Comparison of ENCODE assay signal across 10 cellular contexts in genomic region chr7:42883950-42884349, GRCh38. TPM values are rescaled to one million over a fixed set of nuclear protein-coding genes. Genes with fewer than 3 reads are reported as not detected.
A peak's percentile ranks its signal among the peaks of the same experiment; 100 is the strongest.
DNase-seq lines count a peak whose midpoint lies in the region; ATAC-seq and TF ChIP-seq lines count a peak whose summit lies in the region.
"Had no signal": no experiment of that assay in that cellular context is flagged by ENCODE, and none has a peak within 500 bp of the region (broad histone marks: within the 10 kb centered on the region; RNA-seq: fewer than 3 reads in every experiment).

No MANE protein-coding gene starts in this region.

- POLR2A ChIA-PET in T-cell (lab: Charles Lee): no interaction called here
- POLR2A ChIA-PET in CD4-positive, alpha-beta T cell (lab: Charles Lee): no interaction called here

- H3K27ac Mint-ChIP-seq in glutamatergic neuron (ENCODE audit: unreplicated experiment) (no peak overlapping the region), T-cell (no peak overlapping the region)
- no peak overlapping the region for H3K27ac Mint-ChIP-seq in activated CD8-positive, alpha-beta memory T cell treated with anti-CD3 and anti-CD28 coated beads, Interleukin-2, amount 10 ng/mL, durations not matched to agents 7 days and 5 days
- H3K27ac Mint-ChIP-seq in CD4-positive, alpha-beta T cell: no peak overlapping the region

- H3K27me3 Mint-ChIP-seq in glutamatergic neuron (ENCODE audit: unreplicated experiment) (no peaks in the 10 kb centered on the region), T-cell (peaks cover 0 to 12% of the 10 kb centered on the region in 2 donors)
- peaks cover 27% of the 10 kb centered on the region for H3K27me3 Mint-ChIP-seq in activated CD8-positive, alpha-beta memory T cell treated with anti-CD3 and anti-CD28 coated beads, Interleukin-2, amount 10 ng/mL, durations not matched to agents 7 days and 5 days
- H3K27me3 Mint-ChIP-seq in CD4-positive, alpha-beta T cell: peaks cover 3% of the 10 kb centered on the region

- H3K27me3 ChIP-seq in CD4-positive, alpha-beta T cell (ENCODE audit: control insufficient read depth, insufficient read depth, low read length): no peaks in the 10 kb centered on the region

- CTCF ChIA-PET in T-cell (lab: Charles Lee): no interaction called here
- CTCF ChIA-PET in activated CD8-positive, alpha-beta memory T cell treated with anti-CD3 and anti-CD28 coated beads, Interleukin-2, amount 10 ng/mL, durations not matched to agents 7 days and 5 days (lab: Charles Lee): no interaction called here
- CTCF ChIA-PET in CD4-positive, alpha-beta T cell (lab: Charles Lee): no interaction called here

- no peaks in the 10 kb centered on the region for H3K36me3 Mint-ChIP-seq in glutamatergic neuron (ENCODE audit: unreplicated experiment)
- H3K36me3 Mint-ChIP-seq in T-cell: no peaks in the 10 kb centered on the region
- H3K36me3 Mint-ChIP-seq in activated CD8-positive, alpha-beta memory T cell treated with anti-CD3 and anti-CD28 coated beads, Interleukin-2, amount 10 ng/mL, durations not matched to agents 7 days and 5 days: no peaks in the 10 kb centered on the region
- no peaks in the 10 kb centered on the region for H3K36me3 Mint-ChIP-seq in CD4-positive, alpha-beta T cell (ENCODE audit: low read depth)

- peak; percentile 8 for DNase-seq in Ammon's horn (ENCODE audit: low spot score)
- peak; percentile 22 for DNase-seq in NCI-H2029 treated with DMSO at 0.1 percent for 48 hours (lab: John Stamatoyannopoulos, UW)
- peak; percentile 28 for DNase-seq in glutamatergic neuron
- DNase-seq in T-cell: no peak
- DNase-seq in activated CD8-positive, alpha-beta memory T cell treated with anti-CD3 and anti-CD28 coated beads, Interleukin-2, amount 10 ng/mL, durations not matched to agents 7 days and 5 days: no peak
- no peak for DNase-seq in CD4-positive, alpha-beta T cell
- DNase-seq: NCI-H1694 treated with DMSO at 0.1 percent for 48 hours, WERI-Rb-1 had no signal

- intact Hi-C loops in CD4-positive, alpha-beta T cell (cut with DNase I, micrococcal nuclease): loop anchor here in 1 of 2 experiments (10.0 kb wide), 1 partner anchor 939 kb away; no protein-coding TSS in a partner anchor

- H3K9me3 Mint-ChIP-seq in glutamatergic neuron (ENCODE audit: unreplicated experiment) (peaks cover 1% of the 10 kb centered on the region), T-cell (no peaks in the 10 kb centered on the region)
- no peaks in the 10 kb centered on the region for H3K9me3 Mint-ChIP-seq in activated CD8-positive, alpha-beta memory T cell treated with anti-CD3 and anti-CD28 coated beads, Interleukin-2, amount 10 ng/mL, durations not matched to agents 7 days and 5 days (ENCODE audit: low read depth)
- H3K9me3 Mint-ChIP-seq in CD4-positive, alpha-beta T cell: no peaks in the 10 kb centered on the region

- TF ChIP-seq CTCF in glutamatergic neuron (IDR thresholded peaks at IDR 0.05; ENCODE audit: partially characterized antibody, unreplicated experiment): no peak
- TF ChIP-seq CTCF in CD4-positive, alpha-beta T cell (IDR thresholded peaks at IDR 0.05): no peak

- H3K4me1 Mint-ChIP-seq in glutamatergic neuron (ENCODE audit: low read depth, unreplicated experiment) (peaks cover 8% of the 10 kb centered on the region), T-cell (peaks cover 15 to 23% (median 17%) of the 10 kb centered on the region in 3 donors)
- peaks cover 13% of the 10 kb centered on the region for H3K4me1 Mint-ChIP-seq in activated CD8-positive, alpha-beta memory T cell treated with anti-CD3 and anti-CD28 coated beads, Interleukin-2, amount 10 ng/mL, durations not matched to agents 7 days and 5 days
- peaks cover 23% of the 10 kb centered on the region for H3K4me1 Mint-ChIP-seq in CD4-positive, alpha-beta T cell (ENCODE audit: low read depth)

- no peak overlapping the region for H3K27ac ChIP-seq in CD4-positive, alpha-beta T cell (ENCODE audit: low read depth, low read length)
- H3K27ac ChIP-seq: WERI-Rb-1 had no signal

- H3K4me3 Mint-ChIP-seq in glutamatergic neuron (ENCODE audit: unreplicated experiment) (no peak overlapping the region), T-cell (no peak overlapping the region)
- no peak overlapping the region for H3K4me3 Mint-ChIP-seq in activated CD8-positive, alpha-beta memory T cell treated with anti-CD3 and anti-CD28 coated beads, Interleukin-2, amount 10 ng/mL, durations not matched to agents 7 days and 5 days
- H3K4me3 Mint-ChIP-seq in CD4-positive, alpha-beta T cell: no peak overlapping the region

- peak; percentile 53 for ATAC-seq in GM19468 (IDR thresholded peaks at IDR 0.05; ENCODE audit: extremely low read depth, unreplicated experiment)
- no peak for ATAC-seq in GM21619 (IDR thresholded peaks at IDR 0.05; ENCODE audit: unreplicated experiment)
- no peak for ATAC-seq in T-cell (replicated peaks in 1 of 4)
- no peak for ATAC-seq in activated CD8-positive, alpha-beta memory T cell treated with anti-CD3 and anti-CD28 coated beads, Interleukin-2, amount 10 ng/mL, durations not matched to agents 7 days and 5 days
- no peak for ATAC-seq in CD4-positive, alpha-beta T cell (ENCODE audit: poor library complexity)

- no peaks in the 10 kb centered on the region for H3K9me3 ChIP-seq in CD4-positive, alpha-beta T cell (ENCODE audit: control insufficient read depth, low read length)

RNA-seq across cellular contexts. Expression of gene C7orf25, which starts 27.9 kb away (rescaled TPM):
- total RNA-seq in glutamatergic neuron (ENCODE audit: unreplicated experiment) (3.6 TPM), T-cell (1 to 10 TPM; 3.3 to 8.4 (median 5.2) TPM)
- 1 to 10 TPM; 5.9 to 6.8 TPM for total RNA-seq in activated CD8-positive, alpha-beta memory T cell treated with anti-CD3 and anti-CD28 coated beads, Interleukin-2, amount 10 ng/mL, durations not matched to agents 7 days and 5 days
- 1 to 10 TPM; 2.1 to 3.7 TPM for total RNA-seq in CD4-positive, alpha-beta T cell

RNA-seq across cellular contexts. Expression of gene PSMA2, which starts 48.0 kb away (rescaled TPM):
- total RNA-seq in glutamatergic neuron (ENCODE audit: unreplicated experiment) (78.4 TPM), T-cell (10 to 100 TPM; 37.0 to 50.5 (median 43.7) TPM)
- total RNA-seq in activated CD8-positive, alpha-beta memory T cell treated with anti-CD3 and anti-CD28 coated beads, Interleukin-2, amount 10 ng/mL, durations not matched to agents 7 days and 5 days: 100 to 1,000 TPM; 135 to 158 TPM
- 10 to 100 TPM; 38.8 to 41.0 TPM for total RNA-seq in CD4-positive, alpha-beta T cell

RNA-seq across cellular contexts. Expression of gene MRPL32, which starts 48.2 kb away (rescaled TPM):
- 56.2 TPM for total RNA-seq in glutamatergic neuron (ENCODE audit: unreplicated experiment)
- total RNA-seq in T-cell: 10 to 100 TPM; 37.0 to 46.6 (median 40.8) TPM
- total RNA-seq in activated CD8-positive, alpha-beta memory T cell treated with anti-CD3 and anti-CD28 coated beads, Interleukin-2, amount 10 ng/mL, durations not matched to agents 7 days and 5 days: 10 to 100 TPM; 48.5 to 54.4 TPM
- 10 to 100 TPM; 57.1 to 60.7 TPM for total RNA-seq in CD4-positive, alpha-beta T cell

Comparison
In these comparisons a context has a peak if more than half of its experiments do, and no peak if none do; other contexts are left out.
1. DNase-seq: peak in Ammon's horn (single experiment), NCI-H2029 treated with DMSO at 0.1 percent for 48 hours (single experiment) and glutamatergic neuron (single experiment); none in T-cell (0 of 34), activated CD8-positive, alpha-beta memory T cell treated with anti-CD3 and anti-CD28 coated beads, Interleukin-2, amount 10 ng/mL, durations not matched to agents 7 days and 5 days (single experiment) and CD4-positive, alpha-beta T cell (0 of 10).